Comparison of ENCODE assay signal across 17 cellular contexts in genomic region chr16:69411064-69411985, GRCh38. TPM values are rescaled to one million over a fixed set of nuclear protein-coding genes. Genes with fewer than 3 reads are reported as not detected.
DNase-seq lines count a peak whose midpoint lies in the region; ATAC-seq and TF ChIP-seq lines count a peak whose summit lies in the region.
"Had no signal": no experiment of that assay in that cellular context is flagged by ENCODE, and none has a peak within 500 bp of the region (broad histone marks: within the 10 kb centered on the region; RNA-seq: fewer than 3 reads in every experiment).

No MANE protein-coding gene starts in this region.

- H3K9ac ChIP-seq in DND-41 (ENCODE audit: low read depth, low read length), result no peak overlapping the region

- no peaks in the 10 kb centered on the region for H3K9me3 Mint-ChIP-seq in CD4-positive, CD25-positive, alpha-beta regulatory T cell
- no peaks in the 10 kb centered on the region for H3K9me3 Mint-ChIP-seq in activated CD8-positive, alpha-beta T cell treated with anti-CD3 and anti-CD28 coated beads for 36 hours
- no peaks in the 10 kb centered on the region for H3K9me3 Mint-ChIP-seq in mesothelial cell of epicardium

- H3K4me3 ChIP-seq in CD4-positive, CD25-positive, alpha-beta regulatory T cell (ENCODE audit: low read depth, low read length), result no peak overlapping the region
- H3K4me3 ChIP-seq in DND-41 (ENCODE audit: low read depth in 1 of 2, low read length in 2 of 2), result no peak overlapping the region
- H3K4me3 ChIP-seq: coronary artery, hepatocyte, psoas muscle, smooth muscle cell, thyroid gland had no signal

- H3K27me3 ChIP-seq in CD4-positive, CD25-positive, alpha-beta regulatory T cell (ENCODE audit: control insufficient read depth, insufficient read depth, low read length), result no peaks in the 10 kb centered on the region
- no peaks in the 10 kb centered on the region for H3K27me3 ChIP-seq in DND-41 (ENCODE audit: insufficient read depth, low read length, poor library complexity)
- H3K27me3 ChIP-seq: BE2C, hepatocyte, thyroid gland had no signal

- no peaks in the 10 kb centered on the region for H3K36me3 ChIP-seq in CD4-positive, CD25-positive, alpha-beta regulatory T cell (ENCODE audit: control insufficient read depth, insufficient read depth, low read length)
- H3K36me3 ChIP-seq in DND-41 (ENCODE audit: insufficient read depth, low read length), result no peaks in the 10 kb centered on the region
- H3K36me3 ChIP-seq: BE2C, thyroid gland had no signal

- H3K4me3 Mint-ChIP-seq in CD4-positive, CD25-positive, alpha-beta regulatory T cell, result peak overlapping the region in 1 of 4 donors; percentile 15
- H3K4me3 Mint-ChIP-seq in activated CD8-positive, alpha-beta T cell treated with anti-CD3 and anti-CD28 coated beads for 36 hours, result no peak overlapping the region
- H3K4me3 Mint-ChIP-seq in mesothelial cell of epicardium, result no peak overlapping the region

- ATAC-seq in CD4-positive, CD25-positive, alpha-beta regulatory T cell (ENCODE audit: low read depth in 2 of 2), result peak; percentile 31 to 60
- ATAC-seq in DND-41 (ENCODE audit: insufficient read depth, low read depth) (peak; percentile 62; the same call in 2 of the 3 replicates), HG03097 (IDR thresholded peaks at IDR 0.05; ENCODE audit: low FRiP score, unreplicated experiment) (no peak)
- peak; percentile 82 for ATAC-seq in activated CD8-positive, alpha-beta T cell treated with anti-CD3 and anti-CD28 coated beads for 36 hours
- ATAC-seq: psoas muscle had no signal

- H3K79me2 ChIP-seq in DND-41 (ENCODE audit: insufficient read depth, low read length), result no peaks in the 10 kb centered on the region
- H3K79me2 ChIP-seq: hepatocyte had no signal

- no peak overlapping the region for H3K27ac ChIP-seq in CD4-positive, CD25-positive, alpha-beta regulatory T cell (ENCODE audit: insufficient read depth, low read length, poor library complexity, severe bottlenecking)
- no peak overlapping the region for H3K27ac ChIP-seq in DND-41 (ENCODE audit: low read length)
- H3K27ac ChIP-seq: coronary artery, psoas muscle had no signal

- H3K36me3 Mint-ChIP-seq in CD4-positive, CD25-positive, alpha-beta regulatory T cell, result no peaks in the 10 kb centered on the region
- no peaks in the 10 kb centered on the region for H3K36me3 Mint-ChIP-seq in activated CD8-positive, alpha-beta T cell treated with anti-CD3 and anti-CD28 coated beads for 36 hours (ENCODE audit: low read depth)
- H3K36me3 Mint-ChIP-seq in mesothelial cell of epicardium, result no peaks in the 10 kb centered on the region

- no peaks in the 10 kb centered on the region for H3K27me3 Mint-ChIP-seq in CD4-positive, CD25-positive, alpha-beta regulatory T cell
- H3K27me3 Mint-ChIP-seq in activated CD8-positive, alpha-beta T cell treated with anti-CD3 and anti-CD28 coated beads for 36 hours, result no peaks in the 10 kb centered on the region
- H3K27me3 Mint-ChIP-seq in mesothelial cell of epicardium (ENCODE audit: low read depth), result no peaks in the 10 kb centered on the region

- POLR2A ChIA-PET in activated CD8-positive, alpha-beta T cell treated with anti-CD3 and anti-CD28 coated beads for 36 hours (lab: Charles Lee), result interaction anchor here (1.1 to 1.6 kb wide), 2 partner anchors 13 to 25 kb away, joined by 4 to 8 read pairs; partner anchors contain the start of gene CYB5B

- H3K4me2 ChIP-seq in DND-41 (ENCODE audit: insufficient read depth, low read length), result no peak overlapping the region
- H3K4me2 ChIP-seq: hepatocyte, smooth muscle cell had no signal

- H4K20me1 ChIP-seq in DND-41 (ENCODE audit: insufficient read depth, low read length), result no peaks in the 10 kb centered on the region

- peak overlapping the region in 1 of 3 donors; percentile 74 for H3K27ac Mint-ChIP-seq in CD4-positive, CD25-positive, alpha-beta regulatory T cell
- H3K27ac Mint-ChIP-seq in activated CD8-positive, alpha-beta T cell treated with anti-CD3 and anti-CD28 coated beads for 36 hours, result peak overlapping the region; percentile 53
- peak overlapping the region; percentile 97 for H3K27ac Mint-ChIP-seq in mesothelial cell of epicardium

- CTCF ChIA-PET in activated CD8-positive, alpha-beta T cell treated with anti-CD3 and anti-CD28 coated beads for 36 hours (lab: Charles Lee), result interaction anchor here (1.5 to 7.5 kb wide), 3 partner anchors 13 to 23 kb away, joined by 3 to 50 read pairs (median 4); no protein-coding TSS in a partner anchor

- H3K9me3 ChIP-seq in CD4-positive, CD25-positive, alpha-beta regulatory T cell (ENCODE audit: control insufficient read depth in 2 of 2, low read length in 2 of 2), result no peaks in the 10 kb centered on the region
- H3K9me3 ChIP-seq in DND-41 (ENCODE audit: insufficient read depth, low read length, severe bottlenecking), result no peaks in the 10 kb centered on the region
- H3K9me3 ChIP-seq: psoas muscle, thyroid gland had no signal

- no peak for DNase-seq in CD4-positive, CD25-positive, alpha-beta regulatory T cell
- DNase-seq in DND-41 (no peak), mesothelial cell of epicardium (ENCODE audit: low spot score in 2 of 2, unreplicated experiment in 2 of 2) (no peak), NCI-H2171 treated with DMSO at 0.1 percent for 48 hours (lab: John Stamatoyannopoulos, UW) (no peak), NCI-H187 (lab: John Stamatoyannopoulos, UW) (no peak)
- no peak for DNase-seq in activated CD8-positive, alpha-beta T cell treated with anti-CD3 and anti-CD28 coated beads for 36 hours
- no peak for DNase-seq in central memory CD4-positive, alpha-beta T cell
- DNase-seq: BE2C, Kasumi-1, NCI-H1417 treated with DMSO at 0.1 percent for 48 hours, psoas muscle, thyroid gland had no signal

- no peaks in the 10 kb centered on the region for H3K4me1 ChIP-seq in CD4-positive, CD25-positive, alpha-beta regulatory T cell (ENCODE audit: control insufficient read depth, insufficient read depth, low read length, poor library complexity, severe bottlenecking)
- no peaks in the 10 kb centered on the region for H3K4me1 ChIP-seq in DND-41 (ENCODE audit: insufficient read depth, low read length)
- H3K4me1 ChIP-seq: BE2C, psoas muscle had no signal

- H2AFZ ChIP-seq in DND-41 (ENCODE audit: low read depth, low read length), result no peak overlapping the region
- H2AFZ ChIP-seq: hepatocyte had no signal

- H3K4me1 Mint-ChIP-seq in CD4-positive, CD25-positive, alpha-beta regulatory T cell, result peaks cover 0 to 9% (median 7%) of the 10 kb centered on the region in 4 donors
- H3K4me1 Mint-ChIP-seq in activated CD8-positive, alpha-beta T cell treated with anti-CD3 and anti-CD28 coated beads for 36 hours (ENCODE audit: low read depth), result peaks cover 16% of the 10 kb centered on the region
- peaks cover 35% of the 10 kb centered on the region for H3K4me1 Mint-ChIP-seq in mesothelial cell of epicardium

- TF ChIP-seq CTCF in DND-41 (IDR thresholded peaks at IDR 0.05; ENCODE audit: borderline replicate concordance, extremely low read depth, low read length, poor library complexity, severe bottlenecking) (no peak), mesothelial cell of epicardium (IDR thresholded peaks at IDR 0.05; ENCODE audit: unreplicated experiment) (no peak)
- TF ChIP-seq CTCF in activated CD8-positive, alpha-beta T cell treated with anti-CD3 and anti-CD28 coated beads for 36 hours (IDR thresholded peaks at IDR 0.05), result no peak

- intact Hi-C loops in activated CD8-positive, alpha-beta T cell treated with anti-CD3 and anti-CD28 coated beads for 36 hours (cut with micrococcal nuclease), result no loop called here

RNA-seq across cellular contexts. Expression of gene CYB5B, which starts 13.1 kb away (rescaled TPM):
- 52.7 TPM for total RNA-seq in CD4-positive, CD25-positive, alpha-beta regulatory T cell
- polyA plus RNA-seq in CD4-positive, CD25-positive, alpha-beta regulatory T cell, result 100 to 1,000 TPM; 166 to 213 (median 190) TPM
- total RNA-seq in activated CD8-positive, alpha-beta T cell treated with anti-CD3 and anti-CD28 coated beads for 36 hours, result 100 to 1,000 TPM; 159 to 163 TPM
- 96.6 to 102 TPM (median 101 TPM) in 3 replicates for total RNA-seq in mesothelial cell of epicardium

RNA-seq across cellular contexts. Expression of gene TERF2, which starts 25.5 kb away (rescaled TPM):
- 36.8 TPM for total RNA-seq in CD4-positive, CD25-positive, alpha-beta regulatory T cell
- polyA plus RNA-seq in CD4-positive, CD25-positive, alpha-beta regulatory T cell, result 10 to 100 TPM; 23.7 to 28.0 (median 27.8) TPM
- total RNA-seq in activated CD8-positive, alpha-beta T cell treated with anti-CD3 and anti-CD28 coated beads for 36 hours, result 10 to 100 TPM; 39.4 to 41.6 TPM
- total RNA-seq in mesothelial cell of epicardium, result 36.8 to 42.4 TPM (median 39.2 TPM) in 3 replicates

RNA-seq across cellular contexts. Expression of gene TMED6, which starts 59.7 kb away (rescaled TPM):
- 1.8 TPM for total RNA-seq in CD4-positive, CD25-positive, alpha-beta regulatory T cell
- under 1 TPM in 2 of 4 donors, not detected in 2; 0.20 to 0.26 TPM for polyA plus RNA-seq in CD4-positive, CD25-positive, alpha-beta regulatory T cell
- total RNA-seq in activated CD8-positive, alpha-beta T cell treated with anti-CD3 and anti-CD28 coated beads for 36 hours, result 1 to 10 TPM; 1.2 to 2.2 TPM
- total RNA-seq in mesothelial cell of epicardium, result 1.2 to 1.7 TPM (median 1.4 TPM) in 3 replicates
- polyA plus RNA-seq: neural cell had no signal
